Comparison of ENCODE assay signal across 1 cellular context in the genomic region with DNA sequence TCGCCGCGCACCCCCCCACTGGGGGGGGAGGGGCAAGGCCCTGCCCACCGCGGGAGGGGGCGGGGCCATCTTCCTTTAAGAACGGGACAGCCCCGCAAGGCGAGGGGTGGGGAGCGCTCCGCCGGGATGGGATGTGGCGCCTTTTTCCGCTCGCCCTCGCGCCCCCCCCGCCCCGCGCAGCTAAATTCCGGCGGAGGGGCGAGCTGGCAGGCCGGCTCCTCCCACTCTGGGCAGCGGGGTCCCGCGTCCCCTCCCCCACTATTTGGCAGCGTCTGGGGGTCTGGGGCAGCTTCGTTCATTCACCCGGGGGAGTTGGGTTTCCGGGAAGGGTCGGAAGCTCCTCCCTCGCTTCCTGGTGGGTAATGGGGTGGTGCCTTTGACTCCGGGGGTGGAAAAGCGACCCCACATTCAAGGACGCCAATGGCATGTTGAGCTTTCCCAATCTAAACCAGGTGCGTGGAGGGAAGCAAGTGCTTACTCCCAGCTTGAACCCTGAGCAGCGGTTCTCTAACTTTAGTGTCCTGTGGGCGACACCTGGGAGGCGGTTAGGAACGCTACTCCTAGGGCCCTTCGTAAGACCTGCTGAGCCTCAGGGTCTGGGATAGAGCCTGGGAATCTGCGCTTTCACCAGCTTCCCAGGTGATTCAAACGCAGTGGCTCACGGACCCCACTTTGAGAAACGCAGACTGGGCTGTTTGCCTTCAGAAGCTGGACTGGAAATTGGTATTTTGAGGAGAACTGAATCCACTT.
TF ChIP-seq lines count a peak whose summit lies in the region.

No MANE protein-coding gene starts in this region.

TF ChIP-seq in HepG2, 621 proteins besides CTCF, POLR2A, EP300 and RAD21 (continued from another document and continues in another):
- TF ChIP-seq, protein P1, sequence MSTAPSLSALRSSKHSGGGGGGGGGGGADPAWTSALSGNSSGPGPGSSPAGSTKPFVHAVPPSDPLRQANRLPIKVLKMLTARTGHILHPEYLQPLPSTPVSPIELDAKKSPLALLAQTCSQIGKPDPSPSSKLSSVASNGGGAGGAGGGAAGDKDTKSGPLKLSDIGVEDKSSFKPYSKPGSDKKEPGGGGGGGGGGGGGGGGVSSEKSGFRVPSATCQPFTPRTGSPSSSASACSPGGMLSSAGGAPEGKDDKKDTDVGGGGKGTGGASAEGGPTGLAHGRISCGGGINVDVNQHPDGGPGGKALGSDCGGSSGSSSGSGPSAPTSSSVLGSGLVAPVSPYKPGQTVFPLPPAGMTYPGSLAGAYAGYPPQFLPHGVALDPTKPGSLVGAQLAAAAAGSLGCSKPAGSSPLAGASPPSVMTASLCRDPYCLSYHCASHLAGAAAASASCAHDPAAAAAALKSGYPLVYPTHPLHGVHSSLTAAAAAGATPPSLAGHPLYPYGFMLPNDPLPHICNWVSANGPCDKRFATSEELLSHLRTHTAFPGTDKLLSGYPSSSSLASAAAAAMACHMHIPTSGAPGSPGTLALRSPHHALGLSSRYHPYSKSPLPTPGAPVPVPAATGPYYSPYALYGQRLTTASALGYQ (CRISPR knock-in tag; IDR thresholded peaks at IDR 0.05) = peak; percentile 74; the same call in 1 of the 2 replicates
- TF ChIP-seq ZNF557 (CRISPR knock-in tag; IDR thresholded peaks at IDR 0.05) = 0 out of 2 replicates have a peak, but pooled peaks have one; percentile 62
- TF ChIP-seq, protein P2, sequence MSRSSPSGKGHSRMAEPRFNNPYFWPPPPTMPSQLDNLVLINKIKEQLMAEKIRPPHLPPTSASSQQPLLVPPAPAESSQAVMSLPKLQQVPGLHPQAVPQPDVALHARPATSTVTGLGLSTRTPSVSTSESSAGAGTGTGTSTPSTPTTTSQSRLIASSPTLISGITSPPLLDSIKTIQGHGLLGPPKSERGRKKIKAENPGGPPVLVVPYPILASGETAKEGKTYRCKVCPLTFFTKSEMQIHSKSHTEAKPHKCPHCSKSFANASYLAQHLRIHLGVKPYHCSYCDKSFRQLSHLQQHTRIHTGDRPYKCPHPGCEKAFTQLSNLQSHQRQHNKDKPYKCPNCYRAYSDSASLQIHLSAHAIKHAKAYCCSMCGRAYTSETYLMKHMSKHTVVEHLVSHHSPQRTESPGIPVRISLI (CRISPR knock-in tag; IDR thresholded peaks at IDR 0.05; ENCODE audit: borderline replicate concordance) = 0 out of 2 replicates have a peak, but pooled peaks have one; percentile 46
- TF ChIP-seq, protein P3, sequence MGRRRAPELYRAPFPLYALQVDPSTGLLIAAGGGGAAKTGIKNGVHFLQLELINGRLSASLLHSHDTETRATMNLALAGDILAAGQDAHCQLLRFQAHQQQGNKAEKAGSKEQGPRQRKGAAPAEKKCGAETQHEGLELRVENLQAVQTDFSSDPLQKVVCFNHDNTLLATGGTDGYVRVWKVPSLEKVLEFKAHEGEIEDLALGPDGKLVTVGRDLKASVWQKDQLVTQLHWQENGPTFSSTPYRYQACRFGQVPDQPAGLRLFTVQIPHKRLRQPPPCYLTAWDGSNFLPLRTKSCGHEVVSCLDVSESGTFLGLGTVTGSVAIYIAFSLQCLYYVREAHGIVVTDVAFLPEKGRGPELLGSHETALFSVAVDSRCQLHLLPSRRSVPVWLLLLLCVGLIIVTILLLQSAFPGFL (CRISPR knock-in tag; IDR thresholded peaks at IDR 0.05) = no peak
- TF ChIP-seq, protein P4, sequence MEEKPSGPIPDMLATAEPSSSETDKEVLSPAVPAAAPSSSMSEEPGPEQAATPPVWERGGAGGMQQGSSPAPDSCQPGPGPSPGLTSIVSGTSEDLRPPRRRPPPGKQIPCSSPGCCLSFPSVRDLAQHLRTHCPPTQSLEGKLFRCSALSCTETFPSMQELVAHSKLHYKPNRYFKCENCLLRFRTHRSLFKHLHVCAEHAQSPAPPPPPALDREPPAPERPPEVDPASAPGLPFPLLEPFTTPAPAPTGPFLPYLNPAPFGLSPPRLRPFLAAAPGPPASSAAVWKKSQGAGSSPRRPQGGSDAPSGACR (CRISPR knock-in tag; IDR thresholded peaks at IDR 0.05) = peak; percentile 78
- TF ChIP-seq, protein P5, sequence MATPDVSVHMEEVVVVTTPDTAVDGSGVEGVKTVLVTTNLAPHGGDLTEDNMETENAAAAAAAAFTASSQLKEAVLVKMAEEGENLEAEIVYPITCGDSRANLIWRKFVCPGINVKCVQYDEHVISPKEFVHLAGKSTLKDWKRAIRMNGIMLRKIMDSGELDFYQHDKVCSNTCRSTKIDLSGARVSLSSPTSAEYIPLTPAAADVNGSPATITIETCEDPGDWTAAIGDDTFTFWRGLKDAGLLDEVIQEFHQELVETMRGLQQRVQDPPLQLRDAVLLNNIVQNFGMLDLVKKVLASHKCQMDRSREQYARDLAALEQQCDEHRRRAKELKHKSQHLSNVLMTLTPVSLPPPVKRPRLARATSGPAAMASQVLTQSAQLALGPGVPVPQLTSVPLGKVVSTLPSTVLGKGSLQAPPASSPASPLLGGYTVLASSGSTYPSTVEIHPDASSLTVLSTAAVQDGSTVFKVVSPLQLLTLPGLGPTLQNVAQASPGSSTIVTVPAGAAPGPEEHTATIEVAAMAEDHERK (CRISPR knock-in tag; IDR thresholded peaks at IDR 0.05; ENCODE audit: low read depth) = no peak
- TF ChIP-seq, protein P6, sequence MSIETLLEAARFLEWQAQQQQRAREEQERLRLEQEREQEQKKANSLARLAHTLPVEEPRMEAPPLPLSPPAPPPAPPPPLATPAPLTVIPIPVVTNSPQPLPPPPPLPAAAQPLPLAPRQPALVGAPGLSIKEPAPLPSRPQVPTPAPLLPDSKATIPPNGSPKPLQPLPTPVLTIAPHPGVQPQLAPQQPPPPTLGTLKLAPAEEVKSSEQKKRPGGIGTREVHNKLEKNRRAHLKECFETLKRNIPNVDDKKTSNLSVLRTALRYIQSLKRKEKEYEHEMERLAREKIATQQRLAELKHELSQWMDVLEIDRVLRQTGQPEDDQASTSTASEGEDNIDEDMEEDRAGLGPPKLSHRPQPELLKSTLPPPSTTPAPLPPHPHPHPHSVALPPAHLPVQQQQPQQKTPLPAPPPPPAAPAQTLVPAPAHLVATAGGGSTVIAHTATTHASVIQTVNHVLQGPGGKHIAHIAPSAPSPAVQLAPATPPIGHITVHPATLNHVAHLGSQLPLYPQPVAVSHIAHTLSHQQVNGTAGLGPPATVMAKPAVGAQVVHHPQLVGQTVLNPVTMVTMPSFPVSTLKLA (IDR thresholded peaks at IDR 0.05) = no peak
- no peak for TF ChIP-seq ATAD3A (CRISPR knock-in tag; IDR thresholded peaks at IDR 0.05)
- TF ChIP-seq, protein P7, sequence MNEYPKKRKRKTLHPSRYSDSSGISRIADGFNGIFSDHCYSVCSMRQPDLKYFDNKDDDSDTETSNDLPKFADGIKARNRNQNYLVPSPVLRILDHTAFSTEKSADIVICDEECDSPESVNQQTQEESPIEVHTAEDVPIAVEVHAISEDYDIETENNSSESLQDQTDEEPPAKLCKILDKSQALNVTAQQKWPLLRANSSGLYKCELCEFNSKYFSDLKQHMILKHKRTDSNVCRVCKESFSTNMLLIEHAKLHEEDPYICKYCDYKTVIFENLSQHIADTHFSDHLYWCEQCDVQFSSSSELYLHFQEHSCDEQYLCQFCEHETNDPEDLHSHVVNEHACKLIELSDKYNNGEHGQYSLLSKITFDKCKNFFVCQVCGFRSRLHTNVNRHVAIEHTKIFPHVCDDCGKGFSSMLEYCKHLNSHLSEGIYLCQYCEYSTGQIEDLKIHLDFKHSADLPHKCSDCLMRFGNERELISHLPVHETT (CRISPR knock-in tag; conservative IDR thresholded peaks at IDR 0.05) = peak; percentile 70; the same call in 1 of the 2 replicates
- no peak for TF ChIP-seq ZZZ3 (CRISPR knock-in tag; IDR thresholded peaks at IDR 0.05; ENCODE audit: borderline replicate concordance)
- TF ChIP-seq, protein P8, sequence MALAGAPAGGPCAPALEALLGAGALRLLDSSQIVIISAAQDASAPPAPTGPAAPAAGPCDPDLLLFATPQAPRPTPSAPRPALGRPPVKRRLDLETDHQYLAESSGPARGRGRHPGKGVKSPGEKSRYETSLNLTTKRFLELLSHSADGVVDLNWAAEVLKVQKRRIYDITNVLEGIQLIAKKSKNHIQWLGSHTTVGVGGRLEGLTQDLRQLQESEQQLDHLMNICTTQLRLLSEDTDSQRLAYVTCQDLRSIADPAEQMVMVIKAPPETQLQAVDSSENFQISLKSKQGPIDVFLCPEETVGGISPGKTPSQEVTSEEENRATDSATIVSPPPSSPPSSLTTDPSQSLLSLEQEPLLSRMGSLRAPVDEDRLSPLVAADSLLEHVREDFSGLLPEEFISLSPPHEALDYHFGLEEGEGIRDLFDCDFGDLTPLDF (CRISPR knock-in tag; IDR thresholded peaks at IDR 0.05) = peak; percentile 48; the same call in 1 of the 2 replicates
- TF ChIP-seq, protein P9, sequence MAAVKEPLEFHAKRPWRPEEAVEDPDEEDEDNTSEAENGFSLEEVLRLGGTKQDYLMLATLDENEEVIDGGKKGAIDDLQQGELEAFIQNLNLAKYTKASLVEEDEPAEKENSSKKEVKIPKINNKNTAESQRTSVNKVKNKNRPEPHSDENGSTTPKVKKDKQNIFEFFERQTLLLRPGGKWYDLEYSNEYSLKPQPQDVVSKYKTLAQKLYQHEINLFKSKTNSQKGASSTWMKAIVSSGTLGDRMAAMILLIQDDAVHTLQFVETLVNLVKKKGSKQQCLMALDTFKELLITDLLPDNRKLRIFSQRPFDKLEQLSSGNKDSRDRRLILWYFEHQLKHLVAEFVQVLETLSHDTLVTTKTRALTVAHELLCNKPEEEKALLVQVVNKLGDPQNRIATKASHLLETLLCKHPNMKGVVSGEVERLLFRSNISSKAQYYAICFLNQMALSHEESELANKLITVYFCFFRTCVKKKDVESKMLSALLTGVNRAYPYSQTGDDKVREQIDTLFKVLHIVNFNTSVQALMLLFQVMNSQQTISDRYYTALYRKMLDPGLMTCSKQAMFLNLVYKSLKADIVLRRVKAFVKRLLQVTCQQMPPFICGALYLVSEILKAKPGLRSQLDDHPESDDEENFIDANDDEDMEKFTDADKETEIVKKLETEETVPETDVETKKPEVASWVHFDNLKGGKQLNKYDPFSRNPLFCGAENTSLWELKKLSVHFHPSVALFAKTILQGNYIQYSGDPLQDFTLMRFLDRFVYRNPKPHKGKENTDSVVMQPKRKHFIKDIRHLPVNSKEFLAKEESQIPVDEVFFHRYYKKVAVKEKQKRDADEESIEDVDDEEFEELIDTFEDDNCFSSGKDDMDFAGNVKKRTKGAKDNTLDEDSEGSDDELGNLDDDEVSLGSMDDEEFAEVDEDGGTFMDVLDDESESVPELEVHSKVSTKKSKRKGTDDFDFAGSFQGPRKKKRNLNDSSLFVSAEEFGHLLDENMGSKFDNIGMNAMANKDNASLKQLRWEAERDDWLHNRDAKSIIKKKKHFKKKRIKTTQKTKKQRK (IDR thresholded peaks at IDR 0.05; ENCODE audit: low read length) = no peak
- TF ChIP-seq ZNF761 (CRISPR knock-in tag; conservative IDR thresholded peaks at IDR 0.05) = 0 out of 2 replicates have a peak, but pooled peaks have one; percentile 48
- TF ChIP-seq, protein P10, sequence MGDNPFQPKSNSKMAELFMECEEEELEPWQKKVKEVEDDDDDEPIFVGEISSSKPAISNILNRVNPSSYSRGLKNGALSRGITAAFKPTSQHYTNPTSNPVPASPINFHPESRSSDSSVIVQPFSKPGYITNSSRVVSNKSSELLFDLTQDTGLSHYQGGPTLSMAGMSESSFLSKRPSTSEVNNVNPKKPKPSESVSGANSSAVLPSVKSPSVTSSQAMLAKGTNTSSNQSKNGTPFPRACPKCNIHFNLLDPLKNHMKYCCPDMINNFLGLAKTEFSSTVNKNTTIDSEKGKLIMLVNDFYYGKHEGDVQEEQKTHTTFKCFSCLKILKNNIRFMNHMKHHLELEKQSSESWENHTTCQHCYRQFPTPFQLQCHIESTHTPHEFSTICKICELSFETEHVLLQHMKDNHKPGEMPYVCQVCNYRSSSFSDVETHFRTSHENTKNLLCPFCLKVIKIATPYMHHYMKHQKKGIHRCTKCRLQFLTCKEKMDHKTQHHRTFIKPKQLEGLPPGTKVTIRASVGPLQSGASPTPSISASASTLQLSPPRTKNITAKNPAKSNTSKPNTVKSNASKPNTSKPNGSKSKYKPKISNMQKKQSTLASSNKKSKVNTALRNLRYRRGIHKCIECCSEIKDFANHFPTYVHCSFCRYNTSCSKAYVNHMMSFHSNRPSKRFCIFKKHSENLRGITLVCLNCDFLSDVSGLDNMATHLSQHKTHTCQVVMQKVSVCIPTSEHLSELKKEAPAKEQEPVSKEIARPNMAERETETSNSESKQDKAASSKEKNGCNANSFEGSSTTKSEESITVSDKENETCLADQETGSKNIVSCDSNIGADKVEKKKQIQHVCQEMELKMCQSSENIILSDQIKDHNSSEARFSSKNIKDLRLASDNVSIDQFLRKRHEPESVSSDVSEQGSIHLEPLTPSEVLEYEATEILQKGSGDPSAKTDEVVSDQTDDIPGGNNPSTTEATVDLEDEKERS (CRISPR knock-in tag; IDR thresholded peaks at IDR 0.05) = peak; percentile 46; the same call in 1 of the 2 replicates
- TF ChIP-seq MEF2D (CRISPR knock-in tag; IDR thresholded peaks at IDR 0.05) = peak; percentile 73
- TF ChIP-seq FOXA3 (CRISPR knock-in tag; IDR thresholded peaks at IDR 0.05) = no peak; the same call in 1 of the 2 replicates
- 0 out of 2 replicates have a peak, but pooled peaks have one; percentile 56 for TF ChIP-seq SATB2 (CRISPR knock-in tag; IDR thresholded peaks at IDR 0.05)
- TF ChIP-seq ZNF354B (CRISPR knock-in tag; IDR thresholded peaks at IDR 0.05) = 0 out of 2 replicates have a peak, but pooled peaks have one; percentile 1
- TF ChIP-seq EHMT2 (IDR thresholded peaks at IDR 0.05; ENCODE audit: borderline replicate concordance, low read depth, low read length) = no peak
- peak; percentile 20; the same call in 1 of the 2 replicates for TF ChIP-seq HNF4A (CRISPR knock-in tag; IDR thresholded peaks at IDR 0.05)
- TF ChIP-seq KLF9 (CRISPR knock-in tag; IDR thresholded peaks at IDR 0.05; ENCODE audit: low read depth) = 0 out of 2 replicates have a peak, but pooled peaks have one; percentile 45
- TF ChIP-seq CEBPG (CRISPR knock-in tag; IDR thresholded peaks at IDR 0.05) = peak; percentile 48
- peak; percentile 82 for TF ChIP-seq ZBTB7A (CRISPR knock-in tag; IDR thresholded peaks at IDR 0.05)
- TF ChIP-seq FOXC1 (CRISPR knock-in tag; IDR thresholded peaks at IDR 0.05; ENCODE audit: borderline replicate concordance) = peak; percentile 94
- TF ChIP-seq MATR3 (CRISPR knock-in tag; IDR thresholded peaks at IDR 0.05) = no peak
- TF ChIP-seq MBD4 (IDR thresholded peaks at IDR 0.05; ENCODE audit: borderline replicate concordance, low read length) = no peak
- TF ChIP-seq RBAK (CRISPR knock-in tag; IDR thresholded peaks at IDR 0.05) = no peak
- TF ChIP-seq ZNF510 (CRISPR knock-in tag; IDR thresholded peaks at IDR 0.05; ENCODE audit: low read depth) = no peak
- TF ChIP-seq GABPB1 (CRISPR knock-in tag; IDR thresholded peaks at IDR 0.05) = peak; percentile 79
- TF ChIP-seq, protein P11, sequence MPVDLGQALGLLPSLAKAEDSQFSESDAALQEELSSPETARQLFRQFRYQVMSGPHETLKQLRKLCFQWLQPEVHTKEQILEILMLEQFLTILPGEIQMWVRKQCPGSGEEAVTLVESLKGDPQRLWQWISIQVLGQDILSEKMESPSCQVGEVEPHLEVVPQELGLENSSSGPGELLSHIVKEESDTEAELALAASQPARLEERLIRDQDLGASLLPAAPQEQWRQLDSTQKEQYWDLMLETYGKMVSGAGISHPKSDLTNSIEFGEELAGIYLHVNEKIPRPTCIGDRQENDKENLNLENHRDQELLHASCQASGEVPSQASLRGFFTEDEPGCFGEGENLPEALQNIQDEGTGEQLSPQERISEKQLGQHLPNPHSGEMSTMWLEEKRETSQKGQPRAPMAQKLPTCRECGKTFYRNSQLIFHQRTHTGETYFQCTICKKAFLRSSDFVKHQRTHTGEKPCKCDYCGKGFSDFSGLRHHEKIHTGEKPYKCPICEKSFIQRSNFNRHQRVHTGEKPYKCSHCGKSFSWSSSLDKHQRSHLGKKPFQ (CRISPR knock-in tag; IDR thresholded peaks at IDR 0.05; ENCODE audit: insufficient replicate concordance) = peak; percentile 28
